ENCODE assay signal across 21 cellular contexts in the genomic region with DNA sequence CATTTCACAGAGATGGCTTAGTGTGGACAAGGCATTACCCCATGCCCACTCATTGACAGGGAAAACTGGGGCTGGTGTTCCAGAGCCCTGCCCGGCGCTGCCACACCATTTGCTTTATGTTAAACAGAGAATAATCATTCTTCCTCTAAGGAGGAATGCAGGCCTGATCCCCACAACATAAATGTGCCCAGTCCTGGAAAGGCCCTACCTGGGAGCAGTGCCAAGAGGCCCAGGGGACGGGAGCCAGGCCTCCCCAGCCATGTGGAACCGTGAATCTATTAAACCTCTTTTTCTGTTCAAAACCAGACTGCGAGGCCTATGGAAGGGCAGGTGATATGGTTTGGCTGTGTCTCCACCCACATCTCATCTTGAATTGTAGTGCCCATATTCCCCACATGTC.
"Had no signal": no experiment of that assay in that cellular context is flagged by ENCODE, and none has a peak within 500 bp of the region (broad histone marks: within the 10 kb centered on the region; RNA-seq: fewer than 3 reads in every experiment).

No MANE protein-coding gene starts in this region.

- H3K4me1 ChIP-seq: esophagus muscularis mucosa, gastrocnemius medialis, left ventricle myocardium inferior, lower lobe of right lung, neural progenitor cell, pancreas, prostate gland, right lobe of liver, stomach, transverse colon had no signal

- H3K27me3 ChIP-seq: esophagus muscularis mucosa, gastrocnemius medialis, neural progenitor cell, pancreas, right lobe of liver, stomach, transverse colon had no signal

- DNase-seq: effector memory CD4-positive, alpha-beta T cell; gastrocnemius medialis; kidney; left cardiac atrium; left ventricle myocardium inferior; lower lobe of right lung; midbrain; nucleus accumbens; pancreas; right lobe of liver; stimulated activated CD4-positive, alpha-beta T cell treated with anti-CD3 and anti-CD28 coated beads, Interleukin-15, amount 100 ng/mL, for 24 hours; stimulated activated CD4-positive, alpha-beta T cell treated with anti-CD3 and anti-CD28 coated beads, Interleukin-1b, Interleukin-23, amount 100 ng/mL, for 48 hours; stimulated activated CD4-positive, alpha-beta T cell treated with anti-CD3 and anti-CD28 coated beads, Interleukin-4, amount 100 ng/mL, for 24 hours; stomach; substantia nigra; transverse colon had no signal

- H3K36me3 ChIP-seq: esophagus muscularis mucosa, gastrocnemius medialis, left ventricle myocardium inferior, lower lobe of right lung, neural progenitor cell, pancreas, prostate gland, right lobe of liver, stomach, thoracic aorta, transverse colon had no signal

- H3K4me3 ChIP-seq: esophagus muscularis mucosa, gastrocnemius medialis, left ventricle myocardium inferior, lower lobe of right lung, neural progenitor cell, pancreas, prostate gland, right lobe of liver, stomach, thoracic aorta, transverse colon had no signal

- H3K9me3 ChIP-seq: esophagus muscularis mucosa, gastrocnemius medialis, left ventricle myocardium inferior, lower lobe of right lung, pancreas, prostate gland, right lobe of liver, stomach, thoracic aorta, transverse colon had no signal

- H3K27ac ChIP-seq: epithelial cell of prostate, esophagus muscularis mucosa, gastrocnemius medialis, left ventricle myocardium inferior, lower lobe of right lung, neural progenitor cell, pancreas, prostate gland, right lobe of liver, stomach, thoracic aorta, transverse colon had no signal
